8 cellular contexts compared by ENCODE assay signal in genomic region chr19:45154064-45154827, GRCh38. TPM values are rescaled to one million over a fixed set of nuclear protein-coding genes. Genes with fewer than 3 reads are reported as not detected.
DNase-seq lines count a peak whose midpoint lies in the region; ATAC-seq and TF ChIP-seq lines count a peak whose summit lies in the region.

No MANE protein-coding gene starts in this region.

- peak overlapping the region; percentile 67 for H3K4me2 ChIP-seq in parathyroid adenoma (ENCODE audit: low read length)

- no peaks in the 10 kb centered on the region for H3K79me2 ChIP-seq in parathyroid adenoma

- peak overlapping the region; percentile 15 for H3K4me3 ChIP-seq in parathyroid adenoma (ENCODE audit: low read depth, low read length)

- ATAC-seq in esophagus mucosa: peak; percentile 63
- ATAC-seq in HG02623 (IDR thresholded peaks at IDR 0.05; ENCODE audit: unreplicated experiment): no peak
- ATAC-seq in GM18505 (IDR thresholded peaks at IDR 0.05; ENCODE audit: unreplicated experiment): no peak

- no peaks in the 10 kb centered on the region for H3K9me3 ChIP-seq in parathyroid adenoma (ENCODE audit: control insufficient read depth, low read length)

- H3K9ac ChIP-seq in parathyroid adenoma: no peak overlapping the region

- no peak for TF ChIP-seq CTCF in GM13977 (IDR thresholded peaks at IDR 0.05; ENCODE audit: extremely low read depth, insufficient read depth, missing control alignments)
- TF ChIP-seq CTCF in parathyroid adenoma (IDR thresholded peaks at IDR 0.05): no peak

- in situ Hi-C loops in GM13977 (cut with MboI; ENCODE audit: low pct_unique_long_range_greater_than_20kb, low sequenced_read_pairs, unreplicated experiment): no loop called here

- no peaks in the 10 kb centered on the region for H3K36me3 ChIP-seq in parathyroid adenoma (ENCODE audit: control insufficient read depth, insufficient read depth, low read length)

- H3K27ac ChIP-seq in parathyroid adenoma: no peak overlapping the region

- peaks cover 4% of the 10 kb centered on the region for H3K4me1 ChIP-seq in parathyroid adenoma

- TF ChIP-seq POLR2A in GM18505 (IDR thresholded peaks at IDR 0.05; ENCODE audit: borderline replicate concordance, extremely low read depth, insufficient read depth, insufficient read length): no peak

- H3K27me3 ChIP-seq in parathyroid adenoma (ENCODE audit: control insufficient read depth, insufficient read depth, low read length): no peaks in the 10 kb centered on the region

- H2AFZ ChIP-seq in parathyroid adenoma: peak overlapping the region; percentile 57

- DNase-seq in GM13977 (ENCODE audit: low spot score): peak; percentile 40
- peak; percentile 88 for DNase-seq in RPMI7951 (ENCODE audit: low read depth)
- DNase-seq in iPS-NIHi7 (ENCODE audit: extremely low spot score): no peak
- no peak for DNase-seq in NCI-H2029 treated with DMSO at 0.1 percent for 48 hours (lab: John Stamatoyannopoulos, UW)

RNA-seq across cellular contexts. Expression of gene NKPD1, which starts 6.5 kb away (rescaled TPM):
- total RNA-seq in RPMI7951 (2014; rRNA removed; shearing (Covaris generic)): 0.12 and 0.20 TPM in 2 replicates
- total RNA-seq in esophagus mucosa: 1.00 TPM

RNA-seq across cellular contexts. Expression of gene TRAPPC6A, which starts 23.8 kb away (rescaled TPM):
- 6.5 and 8.4 TPM in 2 replicates for total RNA-seq in RPMI7951 (2014; rRNA removed; shearing (Covaris generic))
- 19.6 TPM for total RNA-seq in esophagus mucosa

RNA-seq across cellular contexts. Expression of gene BLOC1S3, which starts 24.3 kb away (rescaled TPM):
- total RNA-seq in RPMI7951 (2014; rRNA removed; shearing (Covaris generic)): 4.0 and 6.4 TPM in 2 replicates
- 8.8 TPM for total RNA-seq in esophagus mucosa

Comparison
In these comparisons a context has a peak if more than half of its experiments do, and no peak if none do; other contexts are left out.
1. DNase-seq: peak in GM13977 (single experiment) and RPMI7951 (single experiment); none in iPS-NIHi7 (single experiment) and NCI-H2029 treated with DMSO at 0.1 percent for 48 hours (single experiment).